Comparison of ENCODE assay signal across 1 cellular context in the genomic region with DNA sequence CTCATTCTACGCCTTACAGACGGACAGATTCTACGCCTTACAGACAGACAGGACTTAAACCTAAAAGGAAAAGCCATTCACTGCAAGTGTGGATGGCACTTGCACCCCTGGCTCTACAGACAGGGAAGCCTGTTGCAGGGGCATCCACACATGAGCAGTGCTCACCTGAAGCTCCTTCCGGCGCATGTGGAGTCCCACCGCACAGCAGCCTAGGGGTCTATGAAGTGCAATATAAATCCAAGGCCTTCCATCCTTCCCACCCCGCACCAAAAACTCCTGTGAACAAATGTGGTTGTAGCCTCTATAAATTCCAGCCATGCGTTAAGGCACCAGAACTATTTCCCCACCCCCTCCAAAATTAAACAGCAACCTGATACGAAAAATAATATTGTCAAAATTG.
TF ChIP-seq lines count a peak whose summit lies in the region.

No MANE protein-coding gene starts in this region.

TF ChIP-seq in WTC11, 78 proteins besides CTCF, POLR2A, EP300 and RAD21 (continued from another document):
- TF ChIP-seq ZNF532 (CRISPR knock-in tag; IDR thresholded peaks at IDR 0.05; ENCODE audit: borderline replicate concordance) (no peak), NR2C2 (CRISPR knock-in tag; IDR thresholded peaks at IDR 0.05) (no peak), USF2 (CRISPR knock-in tag; IDR thresholded peaks at IDR 0.05) (no peak), GABPB1 (CRISPR knock-in tag; IDR thresholded peaks at IDR 0.05) (no peak), NR3C1 (CRISPR knock-in tag; conservative IDR thresholded peaks at IDR 0.05; ENCODE audit: low read depth) (no peak), ZNF121 (CRISPR knock-in tag; IDR thresholded peaks at IDR 0.05) (no peak), HMGXB4 (CRISPR knock-in tag; IDR thresholded peaks at IDR 0.05) (no peak), IRF2 (CRISPR knock-in tag; IDR thresholded peaks at IDR 0.05; ENCODE audit: borderline replicate concordance, low read depth) (no peak), RELA (CRISPR knock-in tag; IDR thresholded peaks at IDR 0.05; ENCODE audit: borderline replicate concordance) (no peak), JUN (CRISPR knock-in tag; IDR thresholded peaks at IDR 0.05) (no peak), PREB (CRISPR knock-in tag; IDR thresholded peaks at IDR 0.05; ENCODE audit: borderline replicate concordance) (no peak), ZNF423 (CRISPR knock-in tag; IDR thresholded peaks at IDR 0.05) (no peak)
- TF ChIP-seq, protein P1, sequence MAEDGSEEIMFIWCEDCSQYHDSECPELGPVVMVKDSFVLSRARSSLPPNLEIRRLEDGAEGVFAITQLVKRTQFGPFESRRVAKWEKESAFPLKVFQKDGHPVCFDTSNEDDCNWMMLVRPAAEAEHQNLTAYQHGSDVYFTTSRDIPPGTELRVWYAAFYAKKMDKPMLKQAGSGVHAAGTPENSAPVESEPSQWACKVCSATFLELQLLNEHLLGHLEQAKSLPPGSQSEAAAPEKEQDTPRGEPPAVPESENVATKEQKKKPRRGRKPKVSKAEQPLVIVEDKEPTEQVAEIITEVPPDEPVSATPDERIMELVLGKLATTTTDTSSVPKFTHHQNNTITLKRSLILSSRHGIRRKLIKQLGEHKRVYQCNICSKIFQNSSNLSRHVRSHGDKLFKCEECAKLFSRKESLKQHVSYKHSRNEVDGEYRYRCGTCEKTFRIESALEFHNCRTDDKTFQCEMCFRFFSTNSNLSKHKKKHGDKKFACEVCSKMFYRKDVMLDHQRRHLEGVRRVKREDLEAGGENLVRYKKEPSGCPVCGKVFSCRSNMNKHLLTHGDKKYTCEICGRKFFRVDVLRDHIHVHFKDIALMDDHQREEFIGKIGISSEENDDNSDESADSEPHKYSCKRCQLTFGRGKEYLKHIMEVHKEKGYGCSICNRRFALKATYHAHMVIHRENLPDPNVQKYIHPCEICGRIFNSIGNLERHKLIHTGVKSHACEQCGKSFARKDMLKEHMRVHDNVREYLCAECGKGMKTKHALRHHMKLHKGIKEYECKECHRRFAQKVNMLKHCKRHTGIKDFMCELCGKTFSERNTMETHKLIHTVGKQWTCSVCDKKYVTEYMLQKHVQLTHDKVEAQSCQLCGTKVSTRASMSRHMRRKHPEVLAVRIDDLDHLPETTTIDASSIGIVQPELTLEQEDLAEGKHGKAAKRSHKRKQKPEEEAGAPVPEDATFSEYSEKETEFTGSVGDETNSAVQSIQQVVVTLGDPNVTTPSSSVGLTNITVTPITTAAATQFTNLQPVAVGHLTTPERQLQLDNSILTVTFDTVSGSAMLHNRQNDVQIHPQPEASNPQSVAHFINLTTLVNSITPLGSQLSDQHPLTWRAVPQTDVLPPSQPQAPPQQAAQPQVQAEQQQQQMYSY (CRISPR knock-in tag; IDR thresholded peaks at IDR 0.05) = no peak
